ENCODE assay signal across 1 cellular context in genomic region chr5:54753753-54754152, GRCh38.
TF ChIP-seq lines count a peak whose summit lies in the region.

No MANE protein-coding gene starts in this region.

TF ChIP-seq in GM12878, 131 proteins besides CTCF, POLR2A, EP300 and RAD21:
- TF ChIP-seq ZBTB11 (CRISPR knock-in tag; IDR thresholded peaks at IDR 0.05) (no peak), SMC3 (IDR thresholded peaks at IDR 0.05; ENCODE audit: borderline replicate concordance, low read length) (no peak), CEBPZ (IDR thresholded peaks at IDR 0.05; ENCODE audit: low read depth, low read length) (no peak), E2F4 (IDR thresholded peaks at IDR 0.05; ENCODE audit: low read depth, low read length) (no peak), NBN (IDR thresholded peaks at IDR 0.05) (no peak), NFYA (IDR thresholded peaks at IDR 0.05; ENCODE audit: borderline replicate concordance, low read depth, low read length) (no peak), SIN3A (IDR thresholded peaks at IDR 0.05; ENCODE audit: low read depth, low read length) (no peak)
TF ChIP-seq in GM12878: peak in this region for 0.
